ENCODE assay signal across 13 cellular contexts in genomic region chr20:44153636-44154043, GRCh38. TPM values are rescaled to one million over a fixed set of nuclear protein-coding genes. Genes with fewer than 3 reads are reported as not detected.
DNase-seq lines count a peak whose midpoint lies in the region; ATAC-seq, FAIRE-seq and TF ChIP-seq lines count a peak whose summit lies in the region.
"Had no signal": no experiment of that assay in that cellular context is flagged by ENCODE, and none has a peak within 500 bp of the region (broad histone marks: within the 10 kb centered on the region; RNA-seq: fewer than 3 reads in every experiment).

No MANE protein-coding gene starts in this region.

- peaks cover 29% of the 10 kb centered on the region for H3K36me3 Mint-ChIP-seq in astrocyte (ENCODE audit: low read depth, unreplicated experiment)

- H3K4me3 Mint-ChIP-seq in astrocyte (ENCODE audit: unreplicated experiment), result no peak overlapping the region
- H3K4me3 Mint-ChIP-seq: T-helper 1 cell treated with Interleukin-12 subunit alpha and Interleukin-12 subunit beta and Interleukin-4 antibody, amounts not matched to agents 30 μg/mL and 1 μg/mL, for 36 hours had no signal

- H3K4me1 Mint-ChIP-seq in astrocyte (ENCODE audit: low read depth, unreplicated experiment), result peaks cover 20% of the 10 kb centered on the region

- H3K4me1 ChIP-seq in astrocyte (ENCODE audit: insufficient read depth, low read length) (peaks cover 8% of the 10 kb centered on the region), mucosa of descending colon (ENCODE audit: low read depth) (no peaks in the 10 kb centered on the region)

- POLR2A ChIA-PET in AG04449 (lab: Yijun Ruan, JAX), result interaction anchor here (1.0 to 1.6 kb wide), 2 partner anchors 23 to 34 kb away, joined by 3 to 6 read pairs; partner anchors contain the start of gene JPH2

- TF ChIP-seq CTCF in AG04449 (IDR thresholded peaks at IDR 0.05; ENCODE audit: insufficient read depth, low read length, missing control alignments) (no peak), astrocyte (IDR thresholded peaks at IDR 0.05; ENCODE audit: insufficient read depth, low read depth, low read length) (no peak), mucosa of descending colon (IDR thresholded peaks at IDR 0.05) (no peak)

- no peak overlapping the region for H3K4me2 ChIP-seq in astrocyte (ENCODE audit: low read length)

- DNase-seq in AG04449 (ENCODE audit: low read depth, low spot score), result peak; percentile 16
- DNase-seq in GM04503 (ENCODE audit: low read depth), result peak; percentile 63
- DNase-seq in astrocyte (ENCODE audit: low read depth), result peak; percentile 73
- no peak for DNase-seq in mucosa of descending colon
- DNase-seq in UCSD-AML1 (lab: John Stamatoyannopoulos, UW; ENCODE audit: unreplicated experiment), result no peak
- DNase-seq in NCI-H748 treated with DMSO at 0.1 percent for 48 hours (lab: John Stamatoyannopoulos, UW), result no peak
- DNase-seq: activated gamma-delta T cell treated with Interleukin-2 at 50 U/mL for 16 hours, COR-L47 had no signal

- no peaks in the 10 kb centered on the region for H3K27me3 Mint-ChIP-seq in astrocyte (ENCODE audit: low read depth, unreplicated experiment)

- H3K9me3 Mint-ChIP-seq in astrocyte (ENCODE audit: unreplicated experiment), result no peaks in the 10 kb centered on the region
- H3K9me3 Mint-ChIP-seq: T-helper 1 cell treated with Interleukin-12 subunit alpha and Interleukin-12 subunit beta and Interleukin-4 antibody, amounts not matched to agents 30 μg/mL and 1 μg/mL, for 36 hours had no signal

- intact Hi-C loops in mucosa of descending colon (cut with DNase I, micrococcal nuclease), result no loop called here

- peak overlapping the region; percentile 16 for H3K27ac Mint-ChIP-seq in astrocyte (ENCODE audit: unreplicated experiment)
- H3K27ac Mint-ChIP-seq: T-helper 1 cell treated with Interleukin-12 subunit alpha and Interleukin-12 subunit beta and Interleukin-4 antibody, amounts not matched to agents 30 μg/mL and 1 μg/mL, for 36 hours had no signal

- FAIRE-seq in astrocyte (lab: Jason Lieb, UNC), result no peak
- FAIRE-seq: GM18507 had no signal

- no peaks in the 10 kb centered on the region for H4K20me1 ChIP-seq in astrocyte (ENCODE audit: insufficient read depth, low read length)

- H3K79me2 ChIP-seq in astrocyte (ENCODE audit: insufficient read depth, low read length), result no peaks in the 10 kb centered on the region

- H3K4me3 ChIP-seq in AG04449 (ENCODE audit: low read depth, low read length) (no peak overlapping the region), astrocyte (ENCODE audit: insufficient read depth, low read depth, low read length) (no peak overlapping the region), mucosa of descending colon (no peak overlapping the region)

- H3K27ac ChIP-seq in astrocyte (ENCODE audit: low read depth, low read length), result no peak overlapping the region

- no peaks in the 10 kb centered on the region for H3K9me3 ChIP-seq in astrocyte (ENCODE audit: insufficient read depth, low read depth, low read length)
- no peaks in the 10 kb centered on the region for H3K9me3 ChIP-seq in mucosa of descending colon

- H3K36me3 ChIP-seq in astrocyte (ENCODE audit: insufficient read depth, low read length) (no peaks in the 10 kb centered on the region), mucosa of descending colon (ENCODE audit: low read depth) (no peaks in the 10 kb centered on the region)

- ATAC-seq in mucosa of descending colon (peak; percentile 36), GM21576 (IDR thresholded peaks at IDR 0.05; ENCODE audit: unreplicated experiment) (no peak), GM21529 (IDR thresholded peaks at IDR 0.05; ENCODE audit: unreplicated experiment) (no peak)
- ATAC-seq: HCT116 had no signal

- peaks cover 2% of the 10 kb centered on the region for H3K27me3 ChIP-seq in astrocyte (ENCODE audit: insufficient read depth, low read length)

- no peak overlapping the region for H3K9ac ChIP-seq in astrocyte (ENCODE audit: low read length)

- CTCF ChIA-PET in AG04449 (lab: Yijun Ruan, JAX), result interaction anchor here (1.0 to 3.6 kb wide), 6 partner anchors 10 to 37 kb away, joined by 5 to 29 read pairs (median 12); no protein-coding TSS in a partner anchor

- H2AFZ ChIP-seq in astrocyte (ENCODE audit: low read depth, low read length), result no peak overlapping the region

RNA-seq across cellular contexts. Expression of gene JPH2, which starts 33.3 kb away (rescaled TPM):
- 18.1 and 18.5 TPM in 2 replicates for total RNA-seq in astrocyte
- total RNA-seq in mucosa of descending colon, result 10 to 100 TPM in 1 of 3 donors, 1 to 10 TPM in 2; 2.3 to 87.3 (median 8.3) TPM

RNA-seq across cellular contexts. Expression of gene OSER1, which starts 56.9 kb away (rescaled TPM):
- total RNA-seq in astrocyte (28.9 and 30.9 TPM in 2 replicates), mucosa of descending colon (10 to 100 TPM; 32.1 to 40.1 (median 32.5) TPM)

Comparison
In these comparisons a context has a peak if more than half of its experiments do, and no peak if none do; other contexts are left out.
1. DNase-seq: peak in AG04449 (single experiment), GM04503 (single experiment) and astrocyte (single experiment); none in mucosa of descending colon (0 of 3), UCSD-AML1 (single experiment) and NCI-H748 treated with DMSO at 0.1 percent for 48 hours (single experiment).